18 cellular contexts compared by ENCODE assay signal in the genomic region with DNA sequence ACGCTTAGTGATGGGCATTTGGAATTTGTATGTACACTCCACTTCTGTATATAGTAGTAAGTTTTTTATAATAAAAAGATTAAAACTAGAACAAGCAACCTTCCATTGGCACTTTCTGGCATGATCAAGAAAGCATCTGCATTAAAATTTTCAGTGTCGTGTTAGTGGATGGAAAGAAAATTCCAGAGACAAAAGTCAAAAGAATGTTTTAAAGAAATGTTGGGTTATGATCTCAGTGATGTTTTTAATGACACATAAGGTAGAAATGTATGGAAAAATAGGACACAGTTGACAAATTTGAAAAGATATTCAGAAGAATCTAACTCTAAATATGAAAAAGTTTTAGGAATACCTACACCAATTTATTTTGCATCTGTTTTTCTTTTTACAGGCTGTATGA.
A peak's percentile ranks its signal among the peaks of the same experiment; 100 is the strongest.
DNase-seq lines count a peak whose midpoint lies in the region; ATAC-seq and TF ChIP-seq lines count a peak whose summit lies in the region.
"Had no signal": no experiment of that assay in that cellular context is flagged by ENCODE, and none has a peak within 500 bp of the region (broad histone marks: within the 10 kb centered on the region; RNA-seq: fewer than 3 reads in every experiment).

No MANE protein-coding gene starts in this region.

- H3K27ac ChIP-seq in GM23248 (peak overlapping the region; percentile 18), MM.1S (ENCODE audit: low read length) (no peak overlapping the region)
- H3K27ac ChIP-seq: KMS-11 had no signal

- peaks cover 19% of the 10 kb centered on the region for H3K4me1 Mint-ChIP-seq in chondrocyte (ENCODE audit: low read depth)
- H3K4me1 Mint-ChIP-seq in osteocyte (ENCODE audit: unreplicated experiment) = peaks cover 13% of the 10 kb centered on the region
- H3K4me1 Mint-ChIP-seq: B cell had no signal

- no peak for TF ChIP-seq CTCF in chondrocyte (IDR thresholded peaks at IDR 0.05)
- no peak for TF ChIP-seq CTCF in osteocyte (IDR thresholded peaks at IDR 0.05)
- no peak for TF ChIP-seq CTCF in MM.1S (IDR thresholded peaks at IDR 0.05; ENCODE audit: low read length)

- H3K36me3 Mint-ChIP-seq in chondrocyte (ENCODE audit: low read depth) (peaks cover 6% of the 10 kb centered on the region), osteocyte (ENCODE audit: unreplicated experiment) (peaks cover 8% of the 10 kb centered on the region)

- H3K9ac ChIP-seq in GM23248 = no peak overlapping the region
- no peak overlapping the region for H3K9ac ChIP-seq in MM.1S (ENCODE audit: low read length)
- H3K9ac ChIP-seq: KMS-11 had no signal

- H3K4me2 ChIP-seq in GM23248 (ENCODE audit: unreplicated experiment) (peak overlapping the region; percentile 36), MM.1S (ENCODE audit: low read depth, low read length) (no peak overlapping the region)
- H3K4me2 ChIP-seq: KMS-11 had no signal

- DNase-seq in AG20443 (ENCODE audit: low spot score) (peak; percentile 21), GM23248 (peak; percentile 46), chondrocyte (ENCODE audit: low spot score) (no peak), osteocyte (ENCODE audit: extremely low spot score, unreplicated experiment) (no peak), MM.1S (no peak)
- DNase-seq in effector CD4-positive, alpha-beta T cell = no peak
- DNase-seq: DMS 273 treated with DMSO at 0.1 percent for 48 hours, NCI-H1048, NCI-H1436, NCI-H1930, NCI-H345, NCI-H526, PC-3, RPMI8226, SHP77 treated with DMSO at 0.1 percent for 48 hours had no signal

- H3K4me1 ChIP-seq in GM23248 (ENCODE audit: insufficient read depth) (peaks cover 27% of the 10 kb centered on the region), MM.1S (ENCODE audit: low read length) (no peaks in the 10 kb centered on the region)

- no peaks in the 10 kb centered on the region for H3K27me3 Mint-ChIP-seq in chondrocyte (ENCODE audit: low read depth)
- H3K27me3 Mint-ChIP-seq in osteocyte (ENCODE audit: unreplicated experiment) = no peaks in the 10 kb centered on the region
- H3K27me3 Mint-ChIP-seq: B cell had no signal

- H3K27me3 ChIP-seq in GM23248 (replicated peaks; ENCODE audit: insufficient read depth) = no peaks in the 10 kb centered on the region
- no peaks in the 10 kb centered on the region for H3K27me3 ChIP-seq in MM.1S (replicated peaks; ENCODE audit: insufficient read depth, low read length)

- no peak overlapping the region for H3K4me3 ChIP-seq in GM23248
- no peak overlapping the region for H3K4me3 ChIP-seq in MM.1S (ENCODE audit: low read length)

- 41 to 47% methylated on average over 2 of the region's 2 CpGs for WGBS in GM23248 (ENCODE audit: low coverage in 1 of 2, low lambda C conversion rate in 2 of 2, missing lambda C conversion rate in 2 of 2), 2 experiments

- peaks cover 18% of the 10 kb centered on the region for H3F3A ChIP-seq in GM23248 (ENCODE audit: insufficient read depth)
- H3F3A ChIP-seq in MM.1S (ENCODE audit: insufficient read depth, low read length) = no peaks in the 10 kb centered on the region

- no peaks in the 10 kb centered on the region for H4K20me1 ChIP-seq in GM23248 (ENCODE audit: insufficient read depth)
- H4K20me1 ChIP-seq in MM.1S (ENCODE audit: insufficient read depth, low read length) = no peaks in the 10 kb centered on the region

- H3K27ac Mint-ChIP-seq in chondrocyte (ENCODE audit: unreplicated experiment) (peak overlapping the region; percentile 60), osteocyte (ENCODE audit: unreplicated experiment) (peak overlapping the region; percentile 59)
- H3K27ac Mint-ChIP-seq: B cell had no signal

- H3K36me3 ChIP-seq in GM23248 (ENCODE audit: low read depth) (no peaks in the 10 kb centered on the region; the same call in 1 of the 2 replicates), MM.1S (replicated peaks; ENCODE audit: insufficient read depth, low read length) (no peaks in the 10 kb centered on the region)

- H2AFZ ChIP-seq in GM23248 (no peak overlapping the region), MM.1S (ENCODE audit: low read length) (no peak overlapping the region)

- H3K9me2 ChIP-seq in GM23248 (ENCODE audit: insufficient read depth) (no peaks in the 10 kb centered on the region), MM.1S (replicated peaks; ENCODE audit: insufficient read depth, low read length) (no peaks in the 10 kb centered on the region)

- H3K4me3 Mint-ChIP-seq in chondrocyte (ENCODE audit: unreplicated experiment) = no peak overlapping the region
- no peak overlapping the region for H3K4me3 Mint-ChIP-seq in osteocyte (ENCODE audit: unreplicated experiment)
- H3K4me3 Mint-ChIP-seq: B cell had no signal

- peaks cover 44% of the 10 kb centered on the region for H3K79me2 ChIP-seq in GM23248 (ENCODE audit: insufficient read depth)
- H3K79me2 ChIP-seq in MM.1S (ENCODE audit: low read length) = no peaks in the 10 kb centered on the region

- H3K9me3 Mint-ChIP-seq in chondrocyte (ENCODE audit: low read depth) (no peaks in the 10 kb centered on the region), osteocyte (ENCODE audit: unreplicated experiment) (no peaks in the 10 kb centered on the region)

- in situ Hi-C loops in GM23248 (cut with MboI) = no loop called here

- ATAC-seq in GM19395 (IDR thresholded peaks at IDR 0.05; ENCODE audit: unreplicated experiment) = no peak
- ATAC-seq: PC-3 had no signal

- no peaks in the 10 kb centered on the region for H3K9me3 ChIP-seq in GM23248 (ENCODE audit: low read depth)
- no peaks in the 10 kb centered on the region for H3K9me3 ChIP-seq in MM.1S (replicated peaks; ENCODE audit: insufficient read depth, low read length)

Comparison
In these comparisons a context has a peak if more than half of its experiments do, and no peak if none do; other contexts are left out.
1. DNase-seq: peak in AG20443 (single experiment) and GM23248 (single experiment); none in chondrocyte (single experiment), osteocyte (single experiment), effector CD4-positive, alpha-beta T cell (single experiment) and MM.1S (single experiment).